In the genomic region with DNA sequence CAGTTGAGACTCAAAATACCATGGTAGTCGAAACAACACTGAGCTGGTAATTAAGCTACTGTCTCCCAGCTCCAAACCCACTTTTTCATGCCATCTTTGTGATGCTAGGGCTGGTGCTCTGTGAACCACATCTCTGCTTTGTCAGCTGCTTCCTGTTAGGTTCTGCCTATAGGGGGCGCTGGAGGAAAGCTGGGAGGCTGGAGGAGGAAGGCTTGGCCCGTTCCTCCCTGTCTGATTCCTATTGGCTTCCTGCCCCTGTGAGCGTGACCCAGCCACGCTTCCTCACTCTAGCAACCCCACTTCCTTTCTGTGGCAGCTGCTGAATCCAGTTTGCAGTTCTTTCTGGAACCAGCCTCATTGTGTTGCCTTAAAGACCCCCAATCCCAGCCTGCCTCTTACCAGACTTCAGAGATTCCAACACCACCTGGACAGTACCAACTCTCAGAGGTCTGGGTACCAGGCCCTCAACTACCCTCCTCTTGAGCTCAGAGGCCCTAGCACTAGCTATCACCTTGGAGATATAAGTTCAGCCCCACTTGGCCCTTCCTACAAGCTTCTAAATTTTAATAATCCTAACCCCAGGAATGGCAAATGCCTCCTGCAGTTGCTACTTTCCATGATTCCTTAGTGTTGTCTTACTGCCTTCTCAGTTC, we compare ENCODE assay signal across 8 cellular contexts.
DNase-seq lines count a peak whose midpoint lies in the region; ATAC-seq and TF ChIP-seq lines count a peak whose summit lies in the region.

No MANE protein-coding gene starts in this region.

- H3K36me3 ChIP-seq in RWPE2 (ENCODE audit: low read depth), result no peaks in the 10 kb centered on the region

- no peak overlapping the region for H3K27ac ChIP-seq in RWPE2 (ENCODE audit: poor library complexity, severe bottlenecking)
- H3K27ac ChIP-seq in foreskin keratinocyte, result no peak overlapping the region
- H3K27ac ChIP-seq in substantia nigra (ENCODE audit: low read depth, low read length, poor library complexity, severe bottlenecking), result no peak overlapping the region

- H3K27me3 ChIP-seq in RWPE2 (ENCODE audit: insufficient read depth, poor library complexity, severe bottlenecking) (no peaks in the 10 kb centered on the region), foreskin keratinocyte (peaks cover 6% of the 10 kb centered on the region)

- DNase-seq in AML-193 (lab: John Stamatoyannopoulos, UW), result peak; percentile 64 to 68
- peak; percentile 4 for DNase-seq in GM19238 (ENCODE audit: insufficient read length, low spot score)
- no peak for DNase-seq in RWPE2 (ENCODE audit: low spot score)
- no peak for DNase-seq in foreskin keratinocyte
- peak in 48 of 49 donors; percentile 2 to 85 (median 62) for DNase-seq in substantia nigra (lab: John Stamatoyannopoulos, UW)
- DNase-seq in NCI-H226, result no peak

- TF ChIP-seq CTCF in RWPE2 (IDR thresholded peaks at IDR 0.05; ENCODE audit: poor library complexity, severe bottlenecking) (peak; percentile 10), foreskin keratinocyte (conservative IDR thresholded peaks at IDR 0.05) (peak; percentile 56)

- H3K4me3 ChIP-seq in RWPE2 (ENCODE audit: severe bottlenecking), result no peak overlapping the region

- no peak for ATAC-seq in RWPE2 (ENCODE audit: low read depth)
- peak; percentile 33 for ATAC-seq in foreskin keratinocyte
- ATAC-seq in GM18868 (IDR thresholded peaks at IDR 0.05; ENCODE audit: unreplicated experiment), result no peak
- no peak for ATAC-seq in HG02610 (IDR thresholded peaks at IDR 0.05; ENCODE audit: unreplicated experiment)

- H3K4me1 ChIP-seq in RWPE2 (ENCODE audit: insufficient read depth, poor library complexity, severe bottlenecking) (no peaks in the 10 kb centered on the region), foreskin keratinocyte (no peaks in the 10 kb centered on the region)

- no peaks in the 10 kb centered on the region for H3K9me3 ChIP-seq in RWPE2 (ENCODE audit: severe bottlenecking)

Comparison
In these comparisons a context has a peak if more than half of its experiments do, and no peak if none do; other contexts are left out.
1. DNase-seq: peak in AML-193 (2 of 2), GM19238 (single experiment) and substantia nigra (48 of 49); none in RWPE2 (single experiment), foreskin keratinocyte (0 of 2) and NCI-H226 (single experiment).